In the genomic region with DNA sequence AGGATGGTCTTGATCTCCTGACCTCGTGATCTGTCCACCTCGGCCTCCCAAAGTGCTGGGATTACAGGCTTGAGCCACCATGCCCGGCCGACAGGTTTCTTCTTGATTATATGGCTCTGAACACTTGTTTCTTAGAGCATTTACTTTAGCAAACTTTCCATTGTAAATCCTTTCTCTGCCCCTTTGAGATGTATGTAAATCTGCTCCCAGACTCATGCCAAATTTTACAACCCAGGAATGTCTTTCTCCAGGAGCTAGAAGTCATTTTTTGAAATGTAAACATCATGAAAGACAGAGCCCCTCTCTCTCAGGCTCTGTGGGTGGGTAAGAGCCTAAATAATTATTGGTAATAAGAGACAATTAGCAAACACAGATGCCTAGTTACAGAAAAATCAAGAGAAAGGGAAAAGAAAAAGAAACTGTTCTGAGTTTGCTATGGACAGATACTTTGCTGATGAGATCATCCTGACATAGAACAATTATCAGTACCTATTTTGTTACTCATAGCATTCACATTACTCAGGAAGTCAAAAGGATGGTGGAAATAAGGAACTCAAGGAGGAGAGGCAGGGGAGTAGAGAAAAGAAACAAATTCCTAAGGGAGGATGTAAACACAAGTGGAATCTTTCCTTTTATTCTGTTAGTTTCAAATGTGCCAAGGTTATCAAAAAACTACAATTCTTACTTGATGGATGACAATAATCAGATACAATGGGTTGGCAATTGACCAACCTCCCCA, we compare ENCODE assay signal across 2 cellular contexts.
TF ChIP-seq lines count a peak whose summit lies in the region.

No MANE protein-coding gene starts in this region.

TF ChIP-seq in GM23338, 12 proteins besides CTCF, POLR2A, EP300 and RAD21 (continued from another document):
- TF ChIP-seq ZNF462 (CRISPR knock-in tag; IDR thresholded peaks at IDR 0.05), result no peak
- TF ChIP-seq ZNF331 (CRISPR knock-in tag; IDR thresholded peaks at IDR 0.05; ENCODE audit: low read depth), result no peak

TF ChIP-seq in WTC11, 78 proteins besides CTCF, POLR2A, EP300 and RAD21 (continued from another document):
- TF ChIP-seq PREB (CRISPR knock-in tag; IDR thresholded peaks at IDR 0.05; ENCODE audit: borderline replicate concordance) (no peak), FOXJ3 (CRISPR knock-in tag; IDR thresholded peaks at IDR 0.05; ENCODE audit: borderline replicate concordance) (no peak), ATF2 (CRISPR knock-in tag; IDR thresholded peaks at IDR 0.05; ENCODE audit: borderline replicate concordance, low read depth) (no peak), E2F5 (CRISPR knock-in tag; IDR thresholded peaks at IDR 0.05) (no peak), SMAD4 (CRISPR knock-in tag; IDR thresholded peaks at IDR 0.05) (no peak), MXD4 (CRISPR knock-in tag; IDR thresholded peaks at IDR 0.05; ENCODE audit: borderline replicate concordance) (no peak), SP1 (CRISPR knock-in tag; conservative IDR thresholded peaks at IDR 0.05) (no peak), KAT7 (CRISPR knock-in tag; IDR thresholded peaks at IDR 0.05; ENCODE audit: borderline replicate concordance) (no peak)
- TF ChIP-seq, protein P1, sequence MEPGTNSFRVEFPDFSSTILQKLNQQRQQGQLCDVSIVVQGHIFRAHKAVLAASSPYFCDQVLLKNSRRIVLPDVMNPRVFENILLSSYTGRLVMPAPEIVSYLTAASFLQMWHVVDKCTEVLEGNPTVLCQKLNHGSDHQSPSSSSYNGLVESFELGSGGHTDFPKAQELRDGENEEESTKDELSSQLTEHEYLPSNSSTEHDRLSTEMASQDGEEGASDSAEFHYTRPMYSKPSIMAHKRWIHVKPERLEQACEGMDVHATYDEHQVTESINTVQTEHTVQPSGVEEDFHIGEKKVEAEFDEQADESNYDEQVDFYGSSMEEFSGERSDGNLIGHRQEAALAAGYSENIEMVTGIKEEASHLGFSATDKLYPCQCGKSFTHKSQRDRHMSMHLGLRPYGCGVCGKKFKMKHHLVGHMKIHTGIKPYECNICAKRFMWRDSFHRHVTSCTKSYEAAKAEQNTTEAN (CRISPR knock-in tag; IDR thresholded peaks at IDR 0.05), result no peak
